In genomic region chr1:227786673-227787512, GRCh38 we compare ENCODE assay signal across 9 cellular contexts. TPM values are rescaled to one million over a fixed set of nuclear protein-coding genes. Genes with fewer than 3 reads are reported as not detected.
DNase-seq lines count a peak whose midpoint lies in the region; ATAC-seq and TF ChIP-seq lines count a peak whose summit lies in the region.
"Had no signal": no experiment of that assay in that cellular context is flagged by ENCODE, and none has a peak within 500 bp of the region (broad histone marks: within the 10 kb centered on the region; RNA-seq: fewer than 3 reads in every experiment).

No MANE protein-coding gene starts in this region.

- intact Hi-C loops in breast epithelium (cut with DNase I; ENCODE audit: low total_unique reads), result no loop called here
- intact Hi-C loops in right lobe of liver (cut with DNase I), result no loop called here

- H3K27ac ChIP-seq in breast epithelium (peak overlapping the region; percentile 75 to 78), right lobe of liver (no peak overlapping the region), tibial nerve (peak overlapping the region; percentile 57 to 87 (median 80))

- DNase-seq in DMS53 treated with DMSO at 0.1 percent for 48 hours (lab: John Stamatoyannopoulos, UW; ENCODE audit: unreplicated experiment), result peak; percentile 19
- peak in 1 of 2 donors; percentile 17 for DNase-seq in breast epithelium (ENCODE audit: low spot score in 2 of 2)
- peak in 2 of 3 donors; percentile 46 to 58 for DNase-seq in right lobe of liver
- DNase-seq in tibial nerve (ENCODE audit: low spot score in 2 of 2), result peak; percentile 7 to 12
- DNase-seq in iPS-NIHi7 (ENCODE audit: extremely low spot score), result no peak
- no peak for DNase-seq in Kasumi-1 (lab: John Stamatoyannopoulos, UW)
- DNase-seq in occipital lobe (lab: John Stamatoyannopoulos, UW), result no peak

- no peak for TF ChIP-seq POLR2A in breast epithelium (IDR thresholded peaks at IDR 0.05)
- no peak for TF ChIP-seq POLR2A in right lobe of liver (IDR thresholded peaks at IDR 0.05)
- no peak for TF ChIP-seq POLR2A in tibial nerve (IDR thresholded peaks at IDR 0.05)

- TF ChIP-seq EP300 in tibial nerve (IDR thresholded peaks at IDR 0.05), result no peak

- H3K4me3 ChIP-seq in breast epithelium (peak overlapping the region; percentile 55 to 81 (median 74)), right lobe of liver (peak overlapping the region; percentile 49 to 66 (median 58)), tibial nerve (peak overlapping the region; percentile 43 to 79 (median 68))

- no peaks in the 10 kb centered on the region for H3K9me3 ChIP-seq in breast epithelium
- no peaks in the 10 kb centered on the region for H3K9me3 ChIP-seq in right lobe of liver
- H3K9me3 ChIP-seq in tibial nerve, result no peaks in the 10 kb centered on the region

- H3K36me3 ChIP-seq in breast epithelium (no peaks in the 10 kb centered on the region), right lobe of liver (no peaks in the 10 kb centered on the region), tibial nerve (peaks cover 0 to 6% (median 0%) of the 10 kb centered on the region in 3 donors)

- H3K4me1 ChIP-seq in breast epithelium (peaks cover 0 to 11% of the 10 kb centered on the region in 2 donors), right lobe of liver (peaks cover 0 to 12% (median 5%) of the 10 kb centered on the region in 4 donors), tibial nerve (peaks cover 0 to 23% (median 12%) of the 10 kb centered on the region in 4 donors)

- peak; percentile 0 for ATAC-seq in HG03342 (IDR thresholded peaks at IDR 0.05; ENCODE audit: unreplicated experiment)
- ATAC-seq in right lobe of liver, result peak; percentile 2 to 13 (median 4)

- TF ChIP-seq CTCF in breast epithelium (IDR thresholded peaks at IDR 0.05) (no peak), right lobe of liver (IDR thresholded peaks at IDR 0.05) (no peak), tibial nerve (IDR thresholded peaks at IDR 0.05) (no peak)

- H3K27me3 ChIP-seq in breast epithelium, result no peaks in the 10 kb centered on the region
- H3K27me3 ChIP-seq in right lobe of liver, result no peaks in the 10 kb centered on the region
- H3K27me3 ChIP-seq in tibial nerve, result no peaks in the 10 kb centered on the region

- 81% methylated on average over 5 of the region's 45 CpGs for WGBS in right lobe of liver (ENCODE audit: insufficient coverage, low coverage, low lambda C conversion rate, missing lambda C conversion rate)
- WGBS in tibial nerve, 2 donors, result 30 to 42% methylated on average over 35 to 37 of the region's 45 CpGs

RNA-seq across cellular contexts. Expression of gene PRSS38, which starts 28.6 kb away (rescaled TPM):
- total RNA-seq in breast epithelium, result not detected
- not detected for total RNA-seq in right lobe of liver
- total RNA-seq in tibial nerve, result not detected
- not detected for total RNA-seq in occipital lobe
- total RNA-seq: M059J had no signal

RNA-seq across cellular contexts. Expression of gene SNAP47, which starts 51.7 kb away (rescaled TPM):
- total RNA-seq in breast epithelium (10 to 100 TPM; 28.3 to 60.3 (median 52.1) TPM), right lobe of liver (10 to 100 TPM; 15.2 to 32.5 (median 24.8) TPM), tibial nerve (10 to 100 TPM; 49.4 to 69.9 (median 62.8) TPM), occipital lobe (59.3 TPM)

RNA-seq across cellular contexts. Expression of gene JMJD4, which starts 51.8 kb away (rescaled TPM):
- total RNA-seq in breast epithelium (10 to 100 TPM; 11.7 to 27.2 (median 21.0) TPM), right lobe of liver (10 to 100 TPM in 2 of 6 experiments, 1 to 10 TPM in 4; 7.2 to 17.7 (median 9.5) TPM), tibial nerve (10 to 100 TPM; 33.4 to 45.3 (median 40.6) TPM), occipital lobe (17.2 TPM)

Comparison
In these comparisons a context has a peak if more than half of its experiments do, and no peak if none do; other contexts are left out.
1. DNase-seq: peak in DMS53 treated with DMSO at 0.1 percent for 48 hours (single experiment), right lobe of liver (2 of 3) and tibial nerve (2 of 2); none in iPS-NIHi7 (single experiment), Kasumi-1 (0 of 2) and occipital lobe (single experiment).
2. H3K27ac ChIP-seq: peak in breast epithelium (2 of 2) and tibial nerve (4 of 4); none in right lobe of liver (0 of 3).
3. Peak in every context shown above with its lines, with median percentiles within 50 percentile points of each other: H3K4me3 ChIP-seq.